8 cellular contexts compared by ENCODE assay signal in genomic region chr10:986881-987634, GRCh38. TPM values are rescaled to one million over a fixed set of nuclear protein-coding genes. Genes with fewer than 3 reads are reported as not detected.
DNase-seq lines count a peak whose midpoint lies in the region; ATAC-seq and TF ChIP-seq lines count a peak whose summit lies in the region.

No MANE protein-coding gene starts in this region.

- H3K79me2 ChIP-seq in OCI-LY3 (ENCODE audit: low read length), result peaks cover 50% of the 10 kb centered on the region

- H3K36me3 Mint-ChIP-seq in natural killer cell, result no peaks in the 10 kb centered on the region

- H3K4me1 Mint-ChIP-seq in natural killer cell, result peaks cover 32 to 38% of the 10 kb centered on the region in 2 donors

- intact Hi-C loops in dorsolateral prefrontal cortex (cut with DNase I) (loop anchor here in 1 of 2 donors (1.0 kb wide), 1 partner anchor 67 kb away; no protein-coding TSS in a partner anchor), natural killer cell (cut with micrococcal nuclease) (no loop called here)

- H3K27ac ChIP-seq in OCI-LY3 (ENCODE audit: low read length), result no peak overlapping the region
- peak overlapping the region in 30 of 59 donors; percentile 52 to 95 (median 88) for H3K27ac ChIP-seq in dorsolateral prefrontal cortex

- H3K4me2 ChIP-seq in OCI-LY3 (ENCODE audit: low read length), result peak overlapping the region; percentile 98

- TF ChIP-seq CTCF in GM12865 (IDR thresholded peaks at IDR 0.05; ENCODE audit: insufficient read depth, low read depth, low read length, missing control alignments) (no peak), OCI-LY3 (IDR thresholded peaks at IDR 0.05; ENCODE audit: low read depth, low read length) (no peak), dorsolateral prefrontal cortex (IDR thresholded peaks at IDR 0.05 in 54 of 56, conservative IDR thresholded peaks at IDR 0.05 in 2 of 56; ENCODE audit: low read depth in 1 of 56, partially characterized antibody in 56 of 56) (no peak), natural killer cell (IDR thresholded peaks at IDR 0.05) (no peak)

- peak overlapping the region; percentile 98 for H3K4me3 Mint-ChIP-seq in natural killer cell

- H2AFZ ChIP-seq in OCI-LY3 (ENCODE audit: low read depth, low read length), result no peak overlapping the region

- peak overlapping the region; percentile 90 to 97 for H3K27ac Mint-ChIP-seq in natural killer cell

- H3K27me3 ChIP-seq in OCI-LY3 (ENCODE audit: low read depth, low read length) (no peaks in the 10 kb centered on the region), dorsolateral prefrontal cortex (no peaks in the 10 kb centered on the region)

- H3K9me3 ChIP-seq in OCI-LY3 (ENCODE audit: insufficient read depth, low read length), result no peaks in the 10 kb centered on the region

- peaks cover 24% of the 10 kb centered on the region for H3K4me1 ChIP-seq in OCI-LY3 (ENCODE audit: low read length)

- no peak for ATAC-seq in natural killer cell
- ATAC-seq in GM21528 (IDR thresholded peaks at IDR 0.05; ENCODE audit: low FRiP score, unreplicated experiment), result no peak
- no peak for ATAC-seq in HG02798 (IDR thresholded peaks at IDR 0.05; ENCODE audit: poor library complexity, unreplicated experiment)

- peaks cover 5% of the 10 kb centered on the region for H4K20me1 ChIP-seq in OCI-LY3 (ENCODE audit: insufficient read depth, low read length)

- DNase-seq in GM12865 (ENCODE audit: low read depth) (no peak), dorsolateral prefrontal cortex (no peak), natural killer cell (no peak)
- DNase-seq in stimulated activated CD4-positive, alpha-beta T cell treated with anti-CD3 and anti-CD28 coated beads, Interleukin-4, amount 100 ng/mL, for 4 hours, result no peak
- DNase-seq in activated naive CD4-positive, alpha-beta T cell treated with Interleukin-2 at 50 U/mL for 16 hours, result no peak

- no peaks in the 10 kb centered on the region for H3K27me3 Mint-ChIP-seq in natural killer cell (ENCODE audit: low read depth in 2 of 2)

- H3K4me3 ChIP-seq in GM12865 (ENCODE audit: low read depth, low read length), result peak overlapping the region; percentile 95
- peak overlapping the region; percentile 100 for H3K4me3 ChIP-seq in OCI-LY3 (ENCODE audit: low read length)
- peak overlapping the region; percentile 71 to 100 (median 97) for H3K4me3 ChIP-seq in dorsolateral prefrontal cortex

- H3K9ac ChIP-seq in OCI-LY3 (ENCODE audit: low read length), result peak overlapping the region; percentile 97

- H3K9me3 Mint-ChIP-seq in natural killer cell, result no peaks in the 10 kb centered on the region

- H3K36me3 ChIP-seq in OCI-LY3 (replicated peaks; ENCODE audit: low read depth, low read length), result peaks cover 10% of the 10 kb centered on the region

RNA-seq across cellular contexts. Expression of gene GTPBP4, which starts 1.2 kb away (rescaled TPM):
- total RNA-seq in dorsolateral prefrontal cortex (10 to 100 TPM; 20.9 to 41.8 (median 31.2) TPM), natural killer cell (10 to 100 TPM; 53.9 to 99.6 (median 72.5) TPM)

RNA-seq across cellular contexts. Expression of gene IDI2, which starts 38.6 kb away (rescaled TPM):
- total RNA-seq in dorsolateral prefrontal cortex, result under 1 TPM in 1 of 120 experiments, not detected in 119; 0.75 TPM
- total RNA-seq in natural killer cell, result not detected

RNA-seq across cellular contexts. Expression of gene LARP4B, which starts 55.6 kb away (rescaled TPM):
- total RNA-seq in dorsolateral prefrontal cortex (10 to 100 TPM; 62.8 to 97.1 (median 83.4) TPM), natural killer cell (10 to 100 TPM; 75.5 to 95.4 (median 90.2) TPM)
